ENCODE assay signal across 8 cellular contexts in genomic region chr19:45641274-45642105, GRCh38. TPM values are rescaled to one million over a fixed set of nuclear protein-coding genes. Genes with fewer than 3 reads are reported as not detected.
A peak's percentile ranks its signal among the peaks of the same experiment; 100 is the strongest.
DNase-seq lines count a peak whose midpoint lies in the region; ATAC-seq, FAIRE-seq and TF ChIP-seq lines count a peak whose summit lies in the region.

No MANE protein-coding gene starts in this region.

- DNase-seq in GM12891 (ENCODE audit: insufficient read length, low spot score) (peak; percentile 76), NCI-H1930 (lab: John Stamatoyannopoulos, UW) (peak; percentile 70 to 83), cardiac fibroblast (ENCODE audit: low read depth in 2 of 2) (peak; percentile 84 to 85), kidney (peak; percentile 93), mesenteric fat pad (ENCODE audit: low spot score) (no peak)
- DNase-seq in stimulated activated CD4-positive, alpha-beta T cell treated with anti-CD3 and anti-CD28 coated beads, Interleukin-2, amount 100 ng/mL, for 4 hours (ENCODE audit: low read depth): peak; percentile 44

- ATAC-seq in HG02840 (IDR thresholded peaks at IDR 0.05; ENCODE audit: low FRiP score, unreplicated experiment): peak; percentile 36

- H3K4me3 ChIP-seq in cardiac fibroblast (replicated peaks in 1 of 2; ENCODE audit: low read depth in 2 of 2, low read length in 2 of 2) (peak overlapping the region; percentile 29 to 34), kidney (ENCODE audit: low read length in 2 of 2) (peak overlapping the region; percentile 47 to 49)

- 0 out of 2 replicates have a peak, but pooled peaks have one; percentile 23 for TF ChIP-seq POLR2A in GM12891 (IDR thresholded peaks at IDR 0.05; ENCODE audit: low read depth, low read length)

- FAIRE-seq in GM12891 (lab: Jason Lieb, UNC) (peak; percentile 85), kidney (lab: Jason Lieb, UNC) (no peak)

- H3K9me3 ChIP-seq in kidney (ENCODE audit: control insufficient read depth in 1 of 2, low read length in 2 of 2): no peaks in the 10 kb centered on the region

- H3K27ac ChIP-seq in VCaP: peak overlapping the region; percentile 79
- H3K27ac ChIP-seq in kidney (ENCODE audit: low read depth in 2 of 2, low read length in 2 of 2): peak overlapping the region; percentile 57 to 76

- intact Hi-C loops in kidney (cut with DNase I): no loop called here

- no peaks in the 10 kb centered on the region for H3K36me3 ChIP-seq in kidney (ENCODE audit: control insufficient read depth in 1 of 2, insufficient read depth in 2 of 2, low read length in 2 of 2)

- TF ChIP-seq CTCF in VCaP (conservative IDR thresholded peaks at IDR 0.05) (no peak), cardiac fibroblast (IDR thresholded peaks at IDR 0.05; ENCODE audit: low read depth, low read length) (no peak), kidney (IDR thresholded peaks at IDR 0.05; ENCODE audit: borderline replicate concordance, extremely low read depth, insufficient read depth) (no peak)

- H3K9ac ChIP-seq in kidney (ENCODE audit: low read length in 2 of 2): peak overlapping the region; percentile 39 to 51

- H3K4me1 ChIP-seq in kidney (ENCODE audit: control insufficient read depth in 1 of 2, insufficient read depth in 1 of 2, low read depth in 1 of 2, low read length in 2 of 2): peaks cover 12 to 21% of the 10 kb centered on the region in 2 donors

TF ChIP-seq in GM12891, 5 proteins besides CTCF, POLR2A, EP300 and RAD21:
- no peak for TF ChIP-seq TAF1 (IDR thresholded peaks at IDR 0.05; ENCODE audit: low read depth, low read length)
- no peak for TF ChIP-seq POU2F2 (IDR thresholded peaks at IDR 0.05; ENCODE audit: low read depth, low read length)
- TF ChIP-seq SPI1 (IDR thresholded peaks at IDR 0.05; ENCODE audit: low read depth, low read length): peak; percentile 73
- no peak for TF ChIP-seq POLR2AphosphoS5 (IDR thresholded peaks at IDR 0.05; ENCODE audit: low read depth, low read length)
- TF ChIP-seq PAX5 (IDR thresholded peaks at IDR 0.05; ENCODE audit: insufficient read depth, low read length, severe bottlenecking): no peak

RNA-seq across cellular contexts. Expression of gene EML2, which starts 2.3 kb away (rescaled TPM):
- polyA plus RNA-seq in GM12891 (2012; ENCODE audit: low read depth, missing spikeins): 49.5 TPM
- 93.8 TPM for total RNA-seq in kidney
- polyA plus RNA-seq in kidney (ENCODE audit: insufficient read depth, low read depth, low replicate concordance): 36.6 TPM
- total RNA-seq in mesenteric fat pad: 33.6 TPM

RNA-seq across cellular contexts. Expression of gene GIPR, which starts 26.5 kb away (rescaled TPM):
- 17.4 TPM for polyA plus RNA-seq in GM12891 (2012; ENCODE audit: low read depth, missing spikeins)
- total RNA-seq in kidney (3.3 TPM), mesenteric fat pad (7.1 TPM)
- 0.65 TPM for polyA plus RNA-seq in kidney (ENCODE audit: insufficient read depth, low read depth, low replicate concordance)

RNA-seq across cellular contexts. Expression of gene GPR4, which starts 39.5 kb away (rescaled TPM):
- not detected for polyA plus RNA-seq in GM12891 (2012; ENCODE audit: low read depth, missing spikeins)
- total RNA-seq in kidney: 9.7 TPM
- 6.8 TPM for polyA plus RNA-seq in kidney (ENCODE audit: insufficient read depth, low read depth, low replicate concordance)
- 32.7 TPM for total RNA-seq in mesenteric fat pad

RNA-seq across cellular contexts. Expression of gene SNRPD2, which starts 50.3 kb away (rescaled TPM):
- 683 TPM for polyA plus RNA-seq in GM12891 (2012; ENCODE audit: low read depth, missing spikeins)
- total RNA-seq in kidney (252 TPM), mesenteric fat pad (239 TPM)
- 358 TPM for polyA plus RNA-seq in kidney (ENCODE audit: insufficient read depth, low read depth, low replicate concordance)

RNA-seq across cellular contexts. Expression of gene QPCTL, which starts 51.0 kb away (rescaled TPM):
- polyA plus RNA-seq in GM12891 (2012; ENCODE audit: low read depth, missing spikeins): 10.8 TPM
- total RNA-seq in kidney (8.0 TPM), mesenteric fat pad (7.7 TPM)
- 6.8 TPM for polyA plus RNA-seq in kidney (ENCODE audit: insufficient read depth, low read depth, low replicate concordance)
